In the genomic region with DNA sequence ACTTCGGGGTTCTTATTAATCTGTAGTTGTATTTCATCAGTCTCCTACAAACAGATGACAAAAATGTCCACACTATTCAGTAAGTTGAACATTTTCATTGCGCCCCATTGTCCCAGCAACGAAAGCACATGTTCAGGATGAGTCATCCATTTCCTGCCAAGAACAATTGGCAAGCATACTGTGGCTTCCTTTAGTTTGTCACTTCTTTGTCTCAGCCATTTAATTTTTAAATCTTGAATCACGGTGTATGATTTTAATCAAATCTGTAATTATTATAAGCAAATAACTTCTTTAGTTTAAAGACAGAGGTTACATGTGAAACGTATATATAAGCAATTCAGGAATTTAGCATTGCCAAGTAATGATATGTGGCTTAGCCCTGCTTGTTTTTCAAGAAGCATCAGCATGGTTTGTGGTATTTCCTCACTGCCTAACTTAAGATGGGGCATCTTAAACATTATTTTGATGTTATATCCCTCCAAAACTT, we compare ENCODE assay signal across 9 cellular contexts.
DNase-seq lines count a peak whose midpoint lies in the region; FAIRE-seq and TF ChIP-seq lines count a peak whose summit lies in the region.
"Had no signal": no experiment of that assay in that cellular context is flagged by ENCODE, and none has a peak within 500 bp of the region (broad histone marks: within the 10 kb centered on the region; RNA-seq: fewer than 3 reads in every experiment).

No MANE protein-coding gene starts in this region.

- no peak overlapping the region for H3K4me3 Mint-ChIP-seq in neural crest cell

- FAIRE-seq in urothelium cell line (lab: Jason Lieb, UNC): no peak

- intact Hi-C loops in esophagus squamous epithelium (cut with DNase I): no loop called here

- no peaks in the 10 kb centered on the region for H3K36me3 Mint-ChIP-seq in neural crest cell (ENCODE audit: low read depth)

- DNase-seq in NCI-H2107 treated with DMSO at 0.1 percent for 48 hours (lab: John Stamatoyannopoulos, UW; ENCODE audit: unreplicated experiment) (peak; percentile 44), NCI-H2107 (lab: John Stamatoyannopoulos, UW) (no peak), HFF-Myc (ENCODE audit: extremely low read depth, low read depth) (peak; percentile 95), NB4 (ENCODE audit: low read depth) (peak; percentile 91), esophagus squamous epithelium (lab: John Stamatoyannopoulos, UW) (no peak), neural crest cell (ENCODE audit: low read depth, low spot score) (no peak), urothelium cell line (ENCODE audit: low spot score) (peak; percentile 51)
- peak; percentile 9 to 27 for DNase-seq in activated CD4-positive, alpha-beta T cell treated with anti-CD3 and anti-CD28 coated beads, Interleukin-2, amount 50 U/mL, for 48 hours

- WGBS in esophagus squamous epithelium, 2 donors: 0 to 1% methylated on average over 5 of the region's 5 CpGs

- peak overlapping the region; percentile 53 to 82 (median 80) for H3K27ac ChIP-seq in esophagus squamous epithelium
- H3K27ac ChIP-seq: C4-2B had no signal

- H3K4me1 Mint-ChIP-seq in neural crest cell: peaks cover 64% of the 10 kb centered on the region

- no peaks in the 10 kb centered on the region for H3K9me3 Mint-ChIP-seq in neural crest cell

- H3K4me3 ChIP-seq in HFF-Myc (replicated peaks; ENCODE audit: low read depth, low read length) (no peak overlapping the region), NB4 (ENCODE audit: low read depth, low read length) (no peak overlapping the region), esophagus squamous epithelium (no peak overlapping the region)

- TF ChIP-seq POLR2A in NB4 (IDR thresholded peaks at IDR 0.05; ENCODE audit: extremely low read depth, insufficient read length) (no peak), esophagus squamous epithelium (IDR thresholded peaks at IDR 0.05) (no peak)

- no peaks in the 10 kb centered on the region for H3K27me3 Mint-ChIP-seq in neural crest cell (ENCODE audit: low read depth)

- no peaks in the 10 kb centered on the region for H3K27me3 ChIP-seq in esophagus squamous epithelium

- peaks cover 22 to 77% (median 45%) of the 10 kb centered on the region in 3 donors for H3K4me1 ChIP-seq in esophagus squamous epithelium

- no peaks in the 10 kb centered on the region for H3K9me3 ChIP-seq in esophagus squamous epithelium

- H3K36me3 ChIP-seq in esophagus squamous epithelium: no peaks in the 10 kb centered on the region

- peak overlapping the region; percentile 98 for H3K27ac Mint-ChIP-seq in neural crest cell (ENCODE audit: unreplicated experiment)

- no peak for TF ChIP-seq CTCF in HFF-Myc (IDR thresholded peaks at IDR 0.05; ENCODE audit: low read depth, low read length, missing control alignments)
- no peak for TF ChIP-seq CTCF in NB4 (IDR thresholded peaks at IDR 0.05; ENCODE audit: low read depth, low read length)
- no peak for TF ChIP-seq CTCF in esophagus squamous epithelium (IDR thresholded peaks at IDR 0.05)
- TF ChIP-seq CTCF in neural crest cell (conservative IDR thresholded peaks at IDR 0.05): no peak

Comparison
In these comparisons a context has a peak if more than half of its experiments do, and no peak if none do; other contexts are left out.
1. DNase-seq: peak in NCI-H2107 treated with DMSO at 0.1 percent for 48 hours (single experiment), HFF-Myc (single experiment), NB4 (single experiment), activated CD4-positive, alpha-beta T cell treated with anti-CD3 and anti-CD28 coated beads, Interleukin-2, amount 50 U/mL, for 48 hours (2 of 2) and urothelium cell line (single experiment); none in NCI-H2107 (single experiment), esophagus squamous epithelium (single experiment) and neural crest cell (single experiment).